ENCODE assay signal across 19 cellular contexts in the genomic region with DNA sequence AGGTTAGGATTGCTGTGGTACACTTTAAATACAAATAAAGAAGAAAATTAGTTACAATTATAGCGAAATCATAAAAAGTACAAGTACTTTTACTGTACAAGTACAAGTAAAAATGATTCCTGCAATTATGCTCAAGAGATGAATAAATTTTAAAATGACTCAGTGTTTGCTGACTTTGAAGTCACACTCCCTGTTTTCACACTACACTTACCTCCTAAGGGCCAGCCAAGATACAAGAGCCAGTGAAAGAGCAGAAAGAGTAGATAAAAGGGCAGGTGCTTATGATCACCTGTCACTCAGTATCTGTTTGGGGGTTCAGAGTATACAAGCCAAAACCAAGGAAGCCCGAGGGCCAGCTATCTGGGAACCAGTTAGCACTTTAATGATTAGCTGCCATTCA. TPM values are rescaled to one million over a fixed set of nuclear protein-coding genes. Genes with fewer than 3 reads are reported as not detected.
DNase-seq lines count a peak whose midpoint lies in the region; FAIRE-seq and TF ChIP-seq lines count a peak whose summit lies in the region.
"Had no signal": no experiment of that assay in that cellular context is flagged by ENCODE, and none has a peak within 500 bp of the region (broad histone marks: within the 10 kb centered on the region; RNA-seq: fewer than 3 reads in every experiment).

No MANE protein-coding gene starts in this region.

- POLR2A ChIA-PET in activated CD4-positive, alpha-beta T cell treated with anti-CD3 and anti-CD28 coated beads, Interleukin-2, amount 10 ng/mL, durations not matched to agents 7 days and 5 days (lab: Charles Lee): no interaction called here

- TF ChIP-seq CTCF in bronchial epithelial cell (IDR thresholded peaks at IDR 0.05; ENCODE audit: insufficient read depth, low read length, severe bottlenecking) (no peak), endothelial cell (IDR thresholded peaks at IDR 0.05; ENCODE audit: unreplicated experiment) (no peak)

- DNase-seq in NCI-H1105 treated with DMSO at 0.1 percent for 48 hours (lab: John Stamatoyannopoulos, UW): peak; percentile 91
- DNase-seq in NCI-H345 treated with DMSO at 0.1 percent for 48 hours (lab: John Stamatoyannopoulos, UW; ENCODE audit: unreplicated experiment): peak; percentile 37
- DNase-seq in bronchial epithelial cell (ENCODE audit: low read depth): peak; percentile 48
- DNase-seq in NCI-H2107 treated with DMSO at 0.1 percent for 48 hours (lab: John Stamatoyannopoulos, UW; ENCODE audit: unreplicated experiment): no peak
- no peak for DNase-seq in ureter (ENCODE audit: low spot score)
- no peak for DNase-seq in endothelial cell (ENCODE audit: low spot score)
- DNase-seq in activated CD4-positive, alpha-beta T cell treated with anti-CD3 and anti-CD28 coated beads, Interleukin-2, amount 10 ng/mL, durations not matched to agents 7 days and 5 days: no peak
- DNase-seq: AML-193, GDM1, H7, HFFc6, KBM-7, NCI-H1694, NCI-H2171 treated with DMSO at 0.1 percent for 48 hours, NCI-H524 treated with DMSO at 0.1 percent for 48 hours, Peyer's patch, T-helper 2 cell had no signal

- H3K27me3 Mint-ChIP-seq in endothelial cell (ENCODE audit: unreplicated experiment): no peaks in the 10 kb centered on the region
- H3K27me3 Mint-ChIP-seq in activated CD4-positive, alpha-beta T cell treated with anti-CD3 and anti-CD28 coated beads, Interleukin-2, amount 10 ng/mL, durations not matched to agents 7 days and 5 days: no peaks in the 10 kb centered on the region

- no peaks in the 10 kb centered on the region for H3K36me3 Mint-ChIP-seq in endothelial cell (ENCODE audit: low read depth, unreplicated experiment)
- no peaks in the 10 kb centered on the region for H3K36me3 Mint-ChIP-seq in activated CD4-positive, alpha-beta T cell treated with anti-CD3 and anti-CD28 coated beads, Interleukin-2, amount 10 ng/mL, durations not matched to agents 7 days and 5 days (ENCODE audit: low read depth)

- no peak overlapping the region for H3K27ac Mint-ChIP-seq in endothelial cell (ENCODE audit: unreplicated experiment)
- H3K27ac Mint-ChIP-seq in activated CD4-positive, alpha-beta T cell treated with anti-CD3 and anti-CD28 coated beads, Interleukin-2, amount 10 ng/mL, durations not matched to agents 7 days and 5 days: no peak overlapping the region
- H3K27ac Mint-ChIP-seq: HFFc6 had no signal

- FAIRE-seq in bronchial epithelial cell (lab: Jason Lieb, UNC): no peak
- FAIRE-seq: HepG2 had no signal

- no peaks in the 10 kb centered on the region for H3K36me3 ChIP-seq in bronchial epithelial cell (ENCODE audit: control insufficient read depth, insufficient read depth, low read length)
- H3K36me3 ChIP-seq: Peyer's patch, SJSA1 had no signal

- CTCF ChIA-PET in activated CD4-positive, alpha-beta T cell treated with anti-CD3 and anti-CD28 coated beads, Interleukin-2, amount 10 ng/mL, durations not matched to agents 7 days and 5 days (lab: Charles Lee): no interaction called here

- no peak overlapping the region for H3K4me3 Mint-ChIP-seq in endothelial cell (ENCODE audit: unreplicated experiment)
- H3K4me3 Mint-ChIP-seq in activated CD4-positive, alpha-beta T cell treated with anti-CD3 and anti-CD28 coated beads, Interleukin-2, amount 10 ng/mL, durations not matched to agents 7 days and 5 days: no peak overlapping the region
- H3K4me3 Mint-ChIP-seq: HFFc6 had no signal

- no peaks in the 10 kb centered on the region for H3K27me3 ChIP-seq in bronchial epithelial cell (ENCODE audit: control insufficient read depth, insufficient read depth, low read length)
- H3K27me3 ChIP-seq: Peyer's patch, SJSA1 had no signal

- no peaks in the 10 kb centered on the region for H3K9me3 Mint-ChIP-seq in endothelial cell (ENCODE audit: unreplicated experiment)
- no peaks in the 10 kb centered on the region for H3K9me3 Mint-ChIP-seq in activated CD4-positive, alpha-beta T cell treated with anti-CD3 and anti-CD28 coated beads, Interleukin-2, amount 10 ng/mL, durations not matched to agents 7 days and 5 days
- H3K9me3 Mint-ChIP-seq: HFFc6 had no signal

- H3K4me1 Mint-ChIP-seq in endothelial cell (ENCODE audit: unreplicated experiment): no peaks in the 10 kb centered on the region
- no peaks in the 10 kb centered on the region for H3K4me1 Mint-ChIP-seq in activated CD4-positive, alpha-beta T cell treated with anti-CD3 and anti-CD28 coated beads, Interleukin-2, amount 10 ng/mL, durations not matched to agents 7 days and 5 days

- no peak overlapping the region for H3K4me3 ChIP-seq in bronchial epithelial cell (ENCODE audit: low read depth, low read length)
- H3K4me3 ChIP-seq: Peyer's patch, SJSA1 had no signal

RNA-seq across cellular contexts. Expression of a gene that starts 41.0 kb away (rescaled TPM):
- 8.2 and 18.6 TPM in 2 replicates for total RNA-seq in bronchial epithelial cell
- 9.3 TPM for total RNA-seq in ureter
- 1.2 TPM for total RNA-seq in endothelial cell (ENCODE audit: unreplicated experiment)
- not detected for total RNA-seq in activated CD4-positive, alpha-beta T cell treated with anti-CD3 and anti-CD28 coated beads, Interleukin-2, amount 10 ng/mL, durations not matched to agents 7 days and 5 days
- total RNA-seq: HepG2, HFFc6 had no signal

Comparison
In these comparisons a context has a peak if more than half of its experiments do, and no peak if none do; other contexts are left out.
1. DNase-seq: peak in NCI-H1105 treated with DMSO at 0.1 percent for 48 hours (single experiment), NCI-H345 treated with DMSO at 0.1 percent for 48 hours (single experiment) and bronchial epithelial cell (single experiment); none in NCI-H2107 treated with DMSO at 0.1 percent for 48 hours (single experiment), ureter (single experiment), endothelial cell (single experiment) and activated CD4-positive, alpha-beta T cell treated with anti-CD3 and anti-CD28 coated beads, Interleukin-2, amount 10 ng/mL, durations not matched to agents 7 days and 5 days (single experiment).